Comparison of ENCODE assay signal across 12 cellular contexts in the genomic region with DNA sequence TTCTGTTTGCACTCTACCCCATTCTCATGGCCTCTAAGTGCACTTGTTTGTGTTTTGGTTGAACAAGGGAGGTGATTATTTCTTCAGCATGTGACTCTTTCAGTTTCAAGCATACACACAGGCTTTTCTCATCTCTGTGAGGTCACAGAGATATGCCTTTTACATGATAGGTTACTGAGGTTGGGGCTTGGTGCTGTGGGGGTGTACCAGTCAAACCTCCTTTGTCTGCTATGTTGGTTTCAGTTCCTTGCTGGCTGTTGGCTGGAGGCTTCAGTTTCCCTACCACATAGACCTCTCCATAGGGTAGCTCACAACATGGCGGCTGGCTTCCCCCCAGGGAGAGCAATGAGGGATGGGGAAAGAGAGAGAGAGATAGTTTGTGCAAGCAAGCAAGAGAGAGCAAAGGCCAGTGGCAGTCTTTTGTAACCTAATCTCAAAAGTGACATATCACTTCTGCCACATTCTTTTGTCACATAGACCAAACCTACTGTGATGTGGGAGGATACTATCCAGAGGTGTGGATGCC.
DNase-seq lines count a peak whose midpoint lies in the region; ATAC-seq and TF ChIP-seq lines count a peak whose summit lies in the region.
"Had no signal": no experiment of that assay in that cellular context is flagged by ENCODE, and none has a peak within 500 bp of the region (broad histone marks: within the 10 kb centered on the region; RNA-seq: fewer than 3 reads in every experiment).

No MANE protein-coding gene starts in this region.

- H3K4me1 ChIP-seq in KMS-11 (ENCODE audit: low read depth, poor library complexity, severe bottlenecking): peaks cover 32% of the 10 kb centered on the region

- no peaks in the 10 kb centered on the region for H3K36me3 ChIP-seq in KMS-11 (ENCODE audit: insufficient read depth)

- H3K79me2 ChIP-seq in KMS-11 (ENCODE audit: insufficient read depth, low read depth): no peaks in the 10 kb centered on the region

- H3K36me3 Mint-ChIP-seq in stimulated activated effector memory CD8-positive, alpha-beta T cell treated with anti-CD3 and anti-CD28 coated beads, Interleukin-12 subunit alpha, Interleukin-12 subunit beta, amount 100 ng/mL, for 72 hours: no peaks in the 10 kb centered on the region
- H3K36me3 Mint-ChIP-seq: WTC11 had no signal

- no peaks in the 10 kb centered on the region for H4K20me1 ChIP-seq in KMS-11 (ENCODE audit: insufficient read depth)

- peak; percentile 53 for DNase-seq in COLO829 (ENCODE audit: low spot score)
- DNase-seq in GM19240 (ENCODE audit: insufficient read length, low spot score): peak; percentile 12
- DNase-seq in NCI-H1417 (lab: John Stamatoyannopoulos, UW): no peak
- DNase-seq in KG1 (lab: John Stamatoyannopoulos, UW): no peak
- no peak for DNase-seq in stimulated activated effector memory CD8-positive, alpha-beta T cell treated with anti-CD3 and anti-CD28 coated beads, Interleukin-12 subunit alpha, Interleukin-12 subunit beta, amount 100 ng/mL, for 72 hours (ENCODE audit: low spot score in 2 of 2)
- DNase-seq in kidney tubule cell (ENCODE audit: low spot score): no peak
- DNase-seq: Kasumi-1 had no signal

- no peaks in the 10 kb centered on the region for H3K27me3 ChIP-seq in KMS-11 (ENCODE audit: insufficient read depth, low read depth)

- no peak for TF ChIP-seq CTCF in KMS-11 (conservative IDR thresholded peaks at IDR 0.05; ENCODE audit: low read depth, low read length)

- H2AFZ ChIP-seq in KMS-11 (ENCODE audit: low read depth): peak overlapping the region; percentile 14

- H3K4me1 Mint-ChIP-seq in stimulated activated effector memory CD8-positive, alpha-beta T cell treated with anti-CD3 and anti-CD28 coated beads, Interleukin-12 subunit alpha, Interleukin-12 subunit beta, amount 100 ng/mL, for 72 hours: no peaks in the 10 kb centered on the region

- H3K4me3 Mint-ChIP-seq in stimulated activated effector memory CD8-positive, alpha-beta T cell treated with anti-CD3 and anti-CD28 coated beads, Interleukin-12 subunit alpha, Interleukin-12 subunit beta, amount 100 ng/mL, for 72 hours: no peak overlapping the region
- H3K4me3 Mint-ChIP-seq: WTC11 had no signal

- ATAC-seq in HG02840 (IDR thresholded peaks at IDR 0.05; ENCODE audit: low FRiP score, unreplicated experiment): peak; percentile 90
- no peak for ATAC-seq in stimulated activated effector memory CD8-positive, alpha-beta T cell treated with anti-CD3 and anti-CD28 coated beads, Interleukin-12 subunit alpha, Interleukin-12 subunit beta, amount 100 ng/mL, for 72 hours
- ATAC-seq: esophagus mucosa, WTC11 had no signal

- peak overlapping the region; percentile 67 for H3K27ac ChIP-seq in KMS-11

- H3K27ac Mint-ChIP-seq in stimulated activated effector memory CD8-positive, alpha-beta T cell treated with anti-CD3 and anti-CD28 coated beads, Interleukin-12 subunit alpha, Interleukin-12 subunit beta, amount 100 ng/mL, for 72 hours: no peak overlapping the region
- H3K27ac Mint-ChIP-seq: WTC11 had no signal

- H3K9ac ChIP-seq in KMS-11: no peak overlapping the region; the same call in 1 of the 2 replicates

- peak overlapping the region; percentile 71 for H3K4me2 ChIP-seq in KMS-11
- H3K4me2 ChIP-seq: smooth muscle cell had no signal

- no peaks in the 10 kb centered on the region for H3K9me3 Mint-ChIP-seq in stimulated activated effector memory CD8-positive, alpha-beta T cell treated with anti-CD3 and anti-CD28 coated beads, Interleukin-12 subunit alpha, Interleukin-12 subunit beta, amount 100 ng/mL, for 72 hours
- H3K9me3 Mint-ChIP-seq: WTC11 had no signal

- no peak overlapping the region for H3K4me3 ChIP-seq in KMS-11 (IDR thresholded peaks at IDR 0.05; ENCODE audit: insufficient read depth, low read depth, low read length)
- H3K4me3 ChIP-seq: smooth muscle cell had no signal

Comparison
In these comparisons a context has a peak if more than half of its experiments do, and no peak if none do; other contexts are left out.
1. DNase-seq: peak in COLO829 (single experiment) and GM19240 (single experiment); none in NCI-H1417 (0 of 3), KG1 (single experiment), stimulated activated effector memory CD8-positive, alpha-beta T cell treated with anti-CD3 and anti-CD28 coated beads, Interleukin-12 subunit alpha, Interleukin-12 subunit beta, amount 100 ng/mL, for 72 hours (0 of 2) and kidney tubule cell (single experiment).